11 cellular contexts compared by ENCODE assay signal in the genomic region with DNA sequence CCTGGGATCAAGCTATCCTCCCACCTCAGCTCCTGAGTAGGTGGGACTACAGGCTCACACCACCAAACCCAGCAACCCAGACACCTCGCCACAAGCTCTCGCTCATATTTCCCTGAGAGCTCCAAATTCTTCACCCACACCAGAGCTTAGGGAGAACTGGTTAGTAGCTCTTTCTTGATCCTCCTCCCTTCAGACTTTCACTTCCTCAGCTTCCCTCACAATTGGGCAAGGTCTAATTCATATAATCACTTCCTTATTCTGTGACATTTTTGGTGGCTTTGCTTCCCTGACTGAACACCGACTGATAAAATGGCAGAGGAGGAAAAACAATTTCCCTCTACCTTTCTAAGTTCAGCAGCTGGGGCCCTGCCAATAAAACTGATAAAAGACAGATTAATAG.
DNase-seq lines count a peak whose midpoint lies in the region; ATAC-seq and TF ChIP-seq lines count a peak whose summit lies in the region.
"Had no signal": no experiment of that assay in that cellular context is flagged by ENCODE, and none has a peak within 500 bp of the region (broad histone marks: within the 10 kb centered on the region; RNA-seq: fewer than 3 reads in every experiment).

No MANE protein-coding gene starts in this region.

- H3K4me3 ChIP-seq in left lung, result no peak overlapping the region

- H3K27me3 ChIP-seq in left lung, result no peaks in the 10 kb centered on the region

- ATAC-seq in GM18517 (IDR thresholded peaks at IDR 0.05; ENCODE audit: unreplicated experiment), result peak; percentile 94
- ATAC-seq in GM21723 (IDR thresholded peaks at IDR 0.05; ENCODE audit: unreplicated experiment), result peak; percentile 93
- ATAC-seq in HG03521 (IDR thresholded peaks at IDR 0.05; ENCODE audit: unreplicated experiment), result peak; percentile 73
- ATAC-seq in left lung, result peak; percentile 55
- ATAC-seq: effector memory CD8-positive, alpha-beta T cell; HCT116 had no signal

- H3K4me1 ChIP-seq in left lung, result no peaks in the 10 kb centered on the region

- no peak overlapping the region for H3K27ac ChIP-seq in left lung

- intact Hi-C loops in left lung (cut with DNase I), result no loop called here

- TF ChIP-seq CTCF in left lung (IDR thresholded peaks at IDR 0.05), result no peak

- peaks cover 0 to 3% of the 10 kb centered on the region in 2 donors for H3K9me3 ChIP-seq in left lung

- DNase-seq in left lung (no peak), DMS114 treated with DMSO at 0.1 percent for 48 hours (lab: John Stamatoyannopoulos, UW; ENCODE audit: unreplicated experiment) (no peak), NCI-H1105 (lab: John Stamatoyannopoulos, UW) (no peak), activated gamma-delta T cell (lab: John Stamatoyannopoulos, UW) (no peak)
- DNase-seq in activated CD4-positive, alpha-beta T cell treated with anti-CD3 and anti-CD28 coated beads, Interleukin-2, amount 50 U/mL, for 1 hour, result no peak
- DNase-seq: effector memory CD8-positive, alpha-beta T cell; NCI-H2029 had no signal

- H3K36me3 ChIP-seq in left lung, result no peaks in the 10 kb centered on the region
